ENCODE assay signal across 1 cellular context in the genomic region with DNA sequence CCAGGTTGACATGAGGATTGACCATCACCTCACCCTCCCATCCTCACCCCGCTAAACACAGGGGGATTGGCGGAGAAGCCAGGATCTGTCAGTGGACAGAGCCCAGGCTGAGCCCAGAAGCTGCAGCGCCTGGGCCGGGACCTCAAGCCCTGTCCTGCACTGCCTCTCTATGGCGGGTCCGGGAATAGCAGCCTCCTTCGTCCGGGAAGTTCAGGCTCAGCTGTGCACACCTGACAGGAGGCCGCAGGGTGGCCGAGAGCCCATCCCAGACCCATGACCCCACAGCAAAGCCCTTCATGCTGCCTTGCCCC.
TF ChIP-seq lines count a peak whose summit lies in the region.

No MANE protein-coding gene starts in this region.

TF ChIP-seq in SK-N-SH treated with all-trans-retinoic acid at 6 μM for 48 hours, 23 proteins besides CTCF, POLR2A, EP300 and RAD21 (continued from another document):
- TF ChIP-seq, protein P1, sequence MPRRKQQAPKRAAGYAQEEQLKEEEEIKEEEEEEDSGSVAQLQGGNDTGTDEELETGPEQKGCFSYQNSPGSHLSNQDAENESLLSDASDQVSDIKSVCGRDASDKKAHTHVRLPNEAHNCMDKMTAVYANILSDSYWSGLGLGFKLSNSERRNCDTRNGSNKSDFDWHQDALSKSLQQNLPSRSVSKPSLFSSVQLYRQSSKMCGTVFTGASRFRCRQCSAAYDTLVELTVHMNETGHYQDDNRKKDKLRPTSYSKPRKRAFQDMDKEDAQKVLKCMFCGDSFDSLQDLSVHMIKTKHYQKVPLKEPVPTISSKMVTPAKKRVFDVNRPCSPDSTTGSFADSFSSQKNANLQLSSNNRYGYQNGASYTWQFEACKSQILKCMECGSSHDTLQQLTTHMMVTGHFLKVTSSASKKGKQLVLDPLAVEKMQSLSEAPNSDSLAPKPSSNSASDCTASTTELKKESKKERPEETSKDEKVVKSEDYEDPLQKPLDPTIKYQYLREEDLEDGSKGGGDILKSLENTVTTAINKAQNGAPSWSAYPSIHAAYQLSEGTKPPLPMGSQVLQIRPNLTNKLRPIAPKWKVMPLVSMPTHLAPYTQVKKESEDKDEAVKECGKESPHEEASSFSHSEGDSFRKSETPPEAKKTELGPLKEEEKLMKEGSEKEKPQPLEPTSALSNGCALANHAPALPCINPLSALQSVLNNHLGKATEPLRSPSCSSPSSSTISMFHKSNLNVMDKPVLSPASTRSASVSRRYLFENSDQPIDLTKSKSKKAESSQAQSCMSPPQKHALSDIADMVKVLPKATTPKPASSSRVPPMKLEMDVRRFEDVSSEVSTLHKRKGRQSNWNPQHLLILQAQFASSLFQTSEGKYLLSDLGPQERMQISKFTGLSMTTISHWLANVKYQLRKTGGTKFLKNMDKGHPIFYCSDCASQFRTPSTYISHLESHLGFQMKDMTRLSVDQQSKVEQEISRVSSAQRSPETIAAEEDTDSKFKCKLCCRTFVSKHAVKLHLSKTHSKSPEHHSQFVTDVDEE (CRISPR knock-in tag; IDR thresholded peaks at IDR 0.05), result no peak
- TF ChIP-seq, protein P2, sequence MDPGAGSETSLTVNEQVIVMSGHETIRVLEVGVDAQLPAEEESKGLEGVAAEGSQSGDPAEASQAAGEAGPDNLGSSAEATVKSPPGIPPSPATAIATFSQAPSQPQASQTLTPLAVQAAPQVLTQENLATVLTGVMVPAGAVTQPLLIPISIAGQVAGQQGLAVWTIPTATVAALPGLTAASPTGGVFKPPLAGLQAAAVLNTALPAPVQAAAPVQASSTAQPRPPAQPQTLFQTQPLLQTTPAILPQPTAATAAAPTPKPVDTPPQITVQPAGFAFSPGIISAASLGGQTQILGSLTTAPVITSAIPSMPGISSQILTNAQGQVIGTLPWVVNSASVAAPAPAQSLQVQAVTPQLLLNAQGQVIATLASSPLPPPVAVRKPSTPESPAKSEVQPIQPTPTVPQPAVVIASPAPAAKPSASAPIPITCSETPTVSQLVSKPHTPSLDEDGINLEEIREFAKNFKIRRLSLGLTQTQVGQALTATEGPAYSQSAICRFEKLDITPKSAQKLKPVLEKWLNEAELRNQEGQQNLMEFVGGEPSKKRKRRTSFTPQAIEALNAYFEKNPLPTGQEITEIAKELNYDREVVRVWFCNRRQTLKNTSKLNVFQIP (CRISPR knock-in tag; IDR thresholded peaks at IDR 0.05; ENCODE audit: borderline replicate concordance, low read depth), result no peak
- TF ChIP-seq OSR1 (CRISPR knock-in tag; IDR thresholded peaks at IDR 0.05) (no peak), PATZ1 (CRISPR knock-in tag; IDR thresholded peaks at IDR 0.05; ENCODE audit: borderline replicate concordance) (no peak)
